Comparison of ENCODE assay signal across 14 cellular contexts in genomic region chr1:209883341-209883971, GRCh38. TPM values are rescaled to one million over a fixed set of nuclear protein-coding genes. Genes with fewer than 3 reads are reported as not detected.
DNase-seq lines count a peak whose midpoint lies in the region; ATAC-seq and TF ChIP-seq lines count a peak whose summit lies in the region.
"Had no signal": no experiment of that assay in that cellular context is flagged by ENCODE, and none has a peak within 500 bp of the region (broad histone marks: within the 10 kb centered on the region; RNA-seq: fewer than 3 reads in every experiment).

No MANE protein-coding gene starts in this region.

- H3K9me3 ChIP-seq in SJSA1 (replicated peaks), result no peaks in the 10 kb centered on the region
- H3K9me3 ChIP-seq in skeletal muscle tissue (ENCODE audit: control insufficient read depth in 3 of 3, low read length in 3 of 3), result no peaks in the 10 kb centered on the region
- H3K9me3 ChIP-seq in endodermal cell (ENCODE audit: control insufficient read depth, low read length), result no peaks in the 10 kb centered on the region
- H3K9me3 ChIP-seq: heart left ventricle had no signal

- no peaks in the 10 kb centered on the region for H3K36me3 Mint-ChIP-seq in stimulated activated naive B cell treated with anti-CD40 and anti-IgM and Interleukin-4, amounts not matched to agents 10 μg/mL and 1 μg/mL and 100 μg/mL, for 72 hours
- no peaks in the 10 kb centered on the region for H3K36me3 Mint-ChIP-seq in endodermal cell (ENCODE audit: low read depth)
- H3K36me3 Mint-ChIP-seq: activated naive CD4-positive, alpha-beta T cell treated with anti-CD3 and anti-CD28 coated beads, Interleukin-2, amount 50 U/mL, for 24 hours had no signal

- no peak overlapping the region for H3K4me3 Mint-ChIP-seq in stimulated activated naive B cell treated with anti-CD40 and anti-IgM and Interleukin-4, amounts not matched to agents 10 μg/mL and 1 μg/mL and 100 μg/mL, for 72 hours
- no peak overlapping the region for H3K4me3 Mint-ChIP-seq in endodermal cell
- H3K4me3 Mint-ChIP-seq: activated naive CD4-positive, alpha-beta T cell treated with anti-CD3 and anti-CD28 coated beads, Interleukin-2, amount 50 U/mL, for 24 hours had no signal

- H3K9ac ChIP-seq in skeletal muscle tissue (ENCODE audit: low read depth in 1 of 3, low read length in 3 of 3), result no peak overlapping the region
- no peak overlapping the region for H3K9ac ChIP-seq in endodermal cell (ENCODE audit: extremely low read depth, low read length, poor library complexity, severe bottlenecking)

- 89 to 100% methylated on average over 1 of the region's 1 CpG for WGBS in endodermal cell (ENCODE audit: insufficient coverage in 1 of 2, insufficient read length in 1 of 2), 2 experiments

- H3K27me3 ChIP-seq in SJSA1 (replicated peaks) (no peaks in the 10 kb centered on the region), skeletal muscle tissue (ENCODE audit: control insufficient read depth in 3 of 3, insufficient read depth in 3 of 3, low read length in 3 of 3) (peaks cover 0 to 20% (median 2%) of the 10 kb centered on the region in 3 donors), endodermal cell (ENCODE audit: control insufficient read depth, insufficient read depth, low read length, poor library complexity, severe bottlenecking) (no peaks in the 10 kb centered on the region)

- no peak overlapping the region for H3K27ac Mint-ChIP-seq in stimulated activated naive B cell treated with anti-CD40 and anti-IgM and Interleukin-4, amounts not matched to agents 10 μg/mL and 1 μg/mL and 100 μg/mL, for 72 hours
- no peak overlapping the region for H3K27ac Mint-ChIP-seq in endodermal cell
- H3K27ac Mint-ChIP-seq: activated naive CD4-positive, alpha-beta T cell treated with anti-CD3 and anti-CD28 coated beads, Interleukin-2, amount 50 U/mL, for 24 hours had no signal

- TF ChIP-seq CTCF in fibroblast of pulmonary artery (IDR thresholded peaks at IDR 0.05; ENCODE audit: low read length, missing control alignments) (peak; percentile 15), endodermal cell (conservative IDR thresholded peaks at IDR 0.05) (no peak)

- H3K27ac ChIP-seq in SJSA1, result peak overlapping the region; percentile 83
- peak overlapping the region; percentile 58 for H3K27ac ChIP-seq in skeletal muscle tissue (ENCODE audit: low read depth, low read length)
- H3K27ac ChIP-seq in endodermal cell (ENCODE audit: low read depth, low read length), result no peak overlapping the region
- H3K27ac ChIP-seq: heart left ventricle, VCaP had no signal

- ATAC-seq in stimulated activated naive B cell treated with anti-CD40 and anti-IgM and Interleukin-4, amounts not matched to agents 10 μg/mL and 1 μg/mL and 100 μg/mL, for 72 hours (replicated peaks), result no peak

- H3K9me3 Mint-ChIP-seq in stimulated activated naive B cell treated with anti-CD40 and anti-IgM and Interleukin-4, amounts not matched to agents 10 μg/mL and 1 μg/mL and 100 μg/mL, for 72 hours, result no peaks in the 10 kb centered on the region
- H3K9me3 Mint-ChIP-seq in endodermal cell, result no peaks in the 10 kb centered on the region
- H3K9me3 Mint-ChIP-seq: activated naive CD4-positive, alpha-beta T cell treated with anti-CD3 and anti-CD28 coated beads, Interleukin-2, amount 50 U/mL, for 24 hours had no signal

- H3K4me3 ChIP-seq in SJSA1, result no peak overlapping the region
- no peak overlapping the region for H3K4me3 ChIP-seq in fibroblast of pulmonary artery (replicated peaks; ENCODE audit: low read depth, low read length)
- no peak overlapping the region for H3K4me3 ChIP-seq in skeletal muscle tissue (ENCODE audit: low read length in 3 of 3)
- no peak overlapping the region for H3K4me3 ChIP-seq in endodermal cell (ENCODE audit: low read length)
- H3K4me3 ChIP-seq: GM12878, heart left ventricle had no signal

- no peaks in the 10 kb centered on the region for H3K4me1 Mint-ChIP-seq in stimulated activated naive B cell treated with anti-CD40 and anti-IgM and Interleukin-4, amounts not matched to agents 10 μg/mL and 1 μg/mL and 100 μg/mL, for 72 hours
- H3K4me1 Mint-ChIP-seq in endodermal cell, result peaks cover 1% of the 10 kb centered on the region

- H3K36me3 ChIP-seq in SJSA1 (no peaks in the 10 kb centered on the region), skeletal muscle tissue (ENCODE audit: control insufficient read depth in 3 of 3, insufficient read depth in 3 of 3, low read length in 3 of 3) (no peaks in the 10 kb centered on the region), endodermal cell (ENCODE audit: control insufficient read depth, insufficient read depth, low read length) (no peaks in the 10 kb centered on the region)
- H3K36me3 ChIP-seq: heart left ventricle had no signal

- DNase-seq in GM04503 (ENCODE audit: low read depth), result peak; percentile 77
- peak; percentile 18 to 40 for DNase-seq in SJSA1 (ENCODE audit: low read depth in 1 of 2, low spot score in 2 of 2)
- DNase-seq in fibroblast of pulmonary artery (ENCODE audit: low read depth), result peak; percentile 78
- DNase-seq in stimulated activated naive B cell treated with anti-CD40 and anti-IgM and Interleukin-4, amounts not matched to agents 10 μg/mL and 1 μg/mL and 100 μg/mL, for 72 hours, result no peak
- no peak for DNase-seq in endodermal cell
- no peak for DNase-seq in activated CD4-positive, CD25-positive, alpha-beta regulatory T cell (lab: John Stamatoyannopoulos, UW)
- DNase-seq: heart left ventricle; NCI-H748 treated with DMSO at 0.1 percent for 48 hours; stimulated activated CD8-positive, alpha-beta memory T cell treated with anti-CD3 and anti-CD28 coated beads, Interleukin-4, amount 100 ng/mL, for 48 hours had no signal

- peaks cover 24 to 39% of the 10 kb centered on the region in 2 donors for H3K27me3 Mint-ChIP-seq in stimulated activated naive B cell treated with anti-CD40 and anti-IgM and Interleukin-4, amounts not matched to agents 10 μg/mL and 1 μg/mL and 100 μg/mL, for 72 hours
- peaks cover 13% of the 10 kb centered on the region for H3K27me3 Mint-ChIP-seq in endodermal cell (ENCODE audit: insufficient read depth)

- H3K4me1 ChIP-seq in SJSA1 (replicated peaks), result peaks cover 48% of the 10 kb centered on the region
- H3K4me1 ChIP-seq in skeletal muscle tissue (ENCODE audit: control insufficient read depth in 3 of 3, insufficient read depth in 3 of 3, low read length in 3 of 3), result peaks cover 0 to 3% (median 0%) of the 10 kb centered on the region in 3 donors
- H3K4me1 ChIP-seq in endodermal cell (ENCODE audit: control insufficient read depth, insufficient read depth, low read length), result no peaks in the 10 kb centered on the region
- H3K4me1 ChIP-seq: heart left ventricle had no signal

RNA-seq across cellular contexts. Expression of gene SYT14, which starts 54.6 kb away (rescaled TPM):
- 1.00 and 1.3 TPM in 2 replicates for total RNA-seq in SJSA1 (2014; rRNA removed; shearing (Covaris generic))
- total RNA-seq in skeletal muscle tissue (under 0.01 TPM), endodermal cell (1 to 10 TPM; 6.2 to 7.1 TPM)
- 2.2 TPM for polyA plus RNA-seq in endodermal cell (2013, experiment 1 of 2)
- polyA plus RNA-seq in endodermal cell (2013, experiment 2 of 2), result 1.7 TPM
- total RNA-seq: GM12878, heart left ventricle, posterior vena cava had no signal
- polyA plus RNA-seq: heart left ventricle had no signal

RNA-seq across cellular contexts. Expression of gene UTP25, which starts 55.7 kb away (rescaled TPM):
- 3.7 and 6.9 TPM in 2 replicates for total RNA-seq in SJSA1 (2014; rRNA removed; shearing (Covaris generic))
- 4.7 TPM for total RNA-seq in skeletal muscle tissue
- total RNA-seq in endodermal cell, result 1 to 10 TPM; 4.3 to 6.0 TPM
- 4.5 TPM for polyA plus RNA-seq in endodermal cell (2013, experiment 1 of 2)
- polyA plus RNA-seq in endodermal cell (2013, experiment 2 of 2), result 4.1 TPM

Comparison
In these comparisons a context has a peak if more than half of its experiments do, and no peak if none do; other contexts are left out.
1. DNase-seq: peak in GM04503 (single experiment), SJSA1 (2 of 2) and fibroblast of pulmonary artery (single experiment); none in stimulated activated naive B cell treated with anti-CD40 and anti-IgM and Interleukin-4, amounts not matched to agents 10 μg/mL and 1 μg/mL and 100 μg/mL, for 72 hours (single experiment), endodermal cell (single experiment) and activated CD4-positive, CD25-positive, alpha-beta regulatory T cell (0 of 4).